In genomic region chr17:49494937-49495841, GRCh38 we compare ENCODE assay signal across 8 cellular contexts. TPM values are rescaled to one million over a fixed set of nuclear protein-coding genes. Genes with fewer than 3 reads are reported as not detected.
DNase-seq lines count a peak whose midpoint lies in the region; ATAC-seq, FAIRE-seq and TF ChIP-seq lines count a peak whose summit lies in the region.

Gene NGFR (plus strand): TSS chr17:49495293. CDS start chr17:49495418, 125 bp downstream.

- no TSS peak for BruUV-seq in PC-3 (replicated peaks; lab: Mats Ljungman, UMichigan)

- H3K36me3 ChIP-seq in PC-3 (ENCODE audit: low read depth, low read length) = no peaks in the 10 kb centered on the region
- no peaks in the 10 kb centered on the region for H3K36me3 ChIP-seq in cardiac muscle cell
- no peaks in the 10 kb centered on the region for H3K36me3 ChIP-seq in pancreas

- peak; percentile 57 for ATAC-seq in HG02623 (IDR thresholded peaks at IDR 0.05; ENCODE audit: unreplicated experiment)
- ATAC-seq in PC-3 = peak; percentile 44
- ATAC-seq in pancreas = peak; percentile 23 to 82 (median 59)
- no peak for ATAC-seq in GM19452 (IDR thresholded peaks at IDR 0.05; ENCODE audit: unreplicated experiment)

- peak; percentile 26 for DNase-seq in DMS114 treated with DMSO at 0.1 percent for 48 hours (lab: John Stamatoyannopoulos, UW; ENCODE audit: unreplicated experiment)
- peak; percentile 40 for DNase-seq in PC-3
- peak; percentile 55 for DNase-seq in activated naive CD4-positive, alpha-beta T cell treated with Interleukin-2 at 50 U/mL for 16 hours
- peak; percentile 38 to 70 for DNase-seq in cardiac muscle cell (ENCODE audit: low read depth in 1 of 2, low spot score in 1 of 2)
- peak in 1 of 6 donors; percentile 69 for DNase-seq in pancreas
- DNase-seq in NCI-H187 treated with DMSO at 0.1 percent for 48 hours (lab: John Stamatoyannopoulos, UW) = no peak

- peaks cover 16% of the 10 kb centered on the region for H3K4me1 ChIP-seq in PC-3 (ENCODE audit: insufficient read depth, low read length)
- peaks cover 20% of the 10 kb centered on the region for H3K4me1 ChIP-seq in cardiac muscle cell (ENCODE audit: low read depth)
- peaks cover 0 to 20% (median 20%) of the 10 kb centered on the region in 3 donors for H3K4me1 ChIP-seq in pancreas

- peak within 1 kb of the TSS; percentile 82 for H3K4me2 ChIP-seq in PC-3 (ENCODE audit: low read length)

- H3K4me3 ChIP-seq in PC-3 (ENCODE audit: low read length) (peak within 1 kb of the TSS; percentile 55; the same call in 1 of the 2 replicates), cardiac muscle cell (peak within 1 kb of the TSS; percentile 43), pancreas (peak within 1 kb of the TSS in 3 of 4 donors; percentile 11 to 47 (median 39))

- 2 to 3% methylated on average over 44 to 81 of the region's 81 CpGs for WGBS in pancreas, 2 donors

- H3K9ac ChIP-seq in PC-3 (ENCODE audit: low read length) = no peak within 1 kb of the TSS

- no peak for FAIRE-seq in pancreas (lab: Jason Lieb, UNC)

- H3K79me2 ChIP-seq in PC-3 (ENCODE audit: low read length) = no peaks in the 10 kb centered on the region

- H3K27ac ChIP-seq in PC-3 (ENCODE audit: low read length) (no peak within 1 kb of the TSS), cardiac muscle cell (no peak within 1 kb of the TSS), pancreas (no peak within 1 kb of the TSS)

- no peaks in the 10 kb centered on the region for H4K20me1 ChIP-seq in PC-3 (ENCODE audit: low read length)

- CTCF ChIA-PET in PC-3 (lab: Charles Lee) = no interaction called here

- intact Hi-C loops in PC-3 (cut with micrococcal nuclease) = no loop called here
- intact Hi-C loops in pancreas (cut with DNase I) = loop anchor here in 1 of 3 donors (5.0 kb wide), 1 partner anchor 57 kb away; no protein-coding TSS in a partner anchor

- POLR2A ChIA-PET in PC-3 (lab: Charles Lee; ENCODE audit: unreplicated experiment) = no interaction called here

- no peaks in the 10 kb centered on the region for H3K9me2 ChIP-seq in PC-3 (replicated peaks; ENCODE audit: low read length)

- H3K27me3 ChIP-seq in PC-3 (ENCODE audit: low read length) (peaks cover 68% of the 10 kb centered on the region), cardiac muscle cell (peaks cover 51% of the 10 kb centered on the region), pancreas (peaks cover 0 to 39% (median 2%) of the 10 kb centered on the region in 4 donors)

- no peaks in the 10 kb centered on the region for H3F3A ChIP-seq in PC-3 (ENCODE audit: low read length, unreplicated experiment)

- H3K9me3 ChIP-seq in PC-3 (ENCODE audit: low read length) (no peaks in the 10 kb centered on the region), cardiac muscle cell (ENCODE audit: low read depth) (no peaks in the 10 kb centered on the region), pancreas (no peaks in the 10 kb centered on the region)

- TF ChIP-seq CTCF in PC-3 (conservative IDR thresholded peaks at IDR 0.05; ENCODE audit: low read depth, low read length) (peak; percentile 27), cardiac muscle cell (IDR thresholded peaks at IDR 0.05; ENCODE audit: low read depth, low read length) (no peak), pancreas (IDR thresholded peaks at IDR 0.05) (no peak)

- 0 out of 2 replicates have a peak within 1 kb of the TSS, but pooled peaks have one; percentile 48 for H2AFZ ChIP-seq in PC-3 (ENCODE audit: low read length)

RNA-seq across cellular contexts. Expression of gene NGFR, which starts in this region (rescaled TPM):
- total RNA-seq in PC-3 (2014; rRNA removed) (0.29 TPM in 1 of 2 replicates, not detected in the other), cardiac muscle cell (16.5 and 31.3 TPM in 2 replicates), pancreas (10 to 100 TPM in 1 of 6 donors, 1 to 10 TPM in 5; 1.1 to 19.0 (median 4.7) TPM)
- polyA plus RNA-seq in cardiac muscle cell (12.2 and 27.0 TPM in 2 replicates), pancreas (1 to 10 TPM; 2.7 to 6.6 TPM)

Comparison
In these comparisons a context has a peak if more than half of its experiments do, and no peak if none do; other contexts are left out.
1. Peak in DNase-seq, ATAC-seq, H3K4me3 ChIP-seq and H3K4me2 ChIP-seq in PC-3; RNA of the gene not detected or under 1 TPM.